ENCODE assay signal across 8 cellular contexts in genomic region chrX:136148391-136148790, GRCh38. TPM values are rescaled to one million over a fixed set of nuclear protein-coding genes. Genes with fewer than 3 reads are reported as not detected.
A peak's percentile ranks its signal among the peaks of the same experiment; 100 is the strongest.
DNase-seq lines count a peak whose midpoint lies in the region; ATAC-seq and TF ChIP-seq lines count a peak whose summit lies in the region.

No MANE protein-coding gene starts in this region.

- intact Hi-C loops in Right ventricle myocardium inferior (cut with DNase I), result loop anchor here (5.0 kb wide), 1 partner anchor 116 kb away; no protein-coding TSS in a partner anchor

- no peak for TF ChIP-seq CTCF in right atrium auricular region (IDR thresholded peaks at IDR 0.05)
- no peak for TF ChIP-seq CTCF in coronary artery (IDR thresholded peaks at IDR 0.05)

- H3K27ac Mint-ChIP-seq in naive B cell, result peak overlapping the region in 2 of 6 donors; percentile 24 to 80

- peaks cover 0 to 2% (median 0%) of the 10 kb centered on the region in 7 donors for H3K9me3 Mint-ChIP-seq in naive B cell

- H3K36me3 ChIP-seq in right atrium auricular region, result no peaks in the 10 kb centered on the region

- no peaks in the 10 kb centered on the region for H3K27me3 ChIP-seq in right atrium auricular region

- H3K27ac ChIP-seq in right atrium auricular region, result peak overlapping the region; percentile 94 to 98
- peak overlapping the region; percentile 96 to 97 for H3K27ac ChIP-seq in coronary artery

- H3K4me3 ChIP-seq in right atrium auricular region, result peak overlapping the region; percentile 72 to 74
- H3K4me3 ChIP-seq in coronary artery, result peak overlapping the region; percentile 86

- DNase-seq in right atrium auricular region (ENCODE audit: low spot score) (no peak), Right ventricle myocardium inferior (ENCODE audit: missing footprints) (no peak), coronary artery (ENCODE audit: low spot score) (no peak), naive B cell (no peak), KG1 (lab: John Stamatoyannopoulos, UW) (no peak), SHP77 (lab: John Stamatoyannopoulos, UW) (no peak), NCI-H146 treated with DMSO at 0.1 percent for 48 hours (lab: John Stamatoyannopoulos, UW; ENCODE audit: unreplicated experiment) (no peak)

- H3K36me3 Mint-ChIP-seq in naive B cell, result no peaks in the 10 kb centered on the region

- peak overlapping the region; percentile 62 to 94 (median 74) for H3K4me3 Mint-ChIP-seq in naive B cell

- H3K4me1 ChIP-seq in right atrium auricular region, result no peaks in the 10 kb centered on the region

- no peaks in the 10 kb centered on the region for H3K9me3 ChIP-seq in right atrium auricular region

- peaks cover 0 to 8% (median 0%) of the 10 kb centered on the region in 3 donors for H3K27me3 Mint-ChIP-seq in naive B cell

- ATAC-seq in Right ventricle myocardium inferior (no peak), naive B cell (ENCODE audit: low read depth in 2 of 2) (no peak), GM21528 (IDR thresholded peaks at IDR 0.05; ENCODE audit: low FRiP score, unreplicated experiment) (no peak)

- H3K4me1 Mint-ChIP-seq in naive B cell, result peaks cover 11 to 33% (median 24%) of the 10 kb centered on the region in 3 donors

RNA-seq across cellular contexts. Expression of gene FHL1, which starts 1.1 kb away (rescaled TPM):
- total RNA-seq in right atrium auricular region (1,000 to 10,000 TPM in 1 of 2 donors, 100 to 1,000 TPM in 1; 869 to 2,468 TPM), Right ventricle myocardium inferior (1,876 TPM)
- 10 to 100 TPM in 5 of 6 donors, 1 to 10 TPM in 1; 4.5 to 24.0 (median 13.3) TPM for polyA plus RNA-seq in naive B cell (ENCODE audit: low read depth in 6 of 6)
